ENCODE assay signal across 35 cellular contexts in the genomic region with DNA sequence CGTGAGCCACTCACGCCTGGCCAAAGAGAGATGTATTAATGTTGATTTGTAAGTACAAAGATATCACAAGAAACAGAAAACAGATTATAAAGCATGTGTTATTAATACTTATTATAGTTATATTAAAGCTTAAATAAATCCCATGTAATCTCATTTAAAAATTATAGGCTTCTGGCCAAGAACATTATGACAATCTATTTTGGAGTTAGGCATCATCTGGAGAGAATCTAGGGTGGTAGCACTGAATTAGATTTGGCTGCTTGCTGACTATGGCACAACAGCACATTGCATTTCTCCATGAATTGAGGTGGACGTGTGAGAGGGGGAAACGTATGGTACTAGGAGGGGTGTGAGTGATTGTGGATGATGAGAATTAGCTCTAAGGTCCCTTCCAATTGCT. TPM values are rescaled to one million over a fixed set of nuclear protein-coding genes. Genes with fewer than 3 reads are reported as not detected.
"Had no signal": no experiment of that assay in that cellular context is flagged by ENCODE, and none has a peak within 500 bp of the region (broad histone marks: within the 10 kb centered on the region; RNA-seq: fewer than 3 reads in every experiment).

No MANE protein-coding gene starts in this region.

- H3K27ac ChIP-seq: cardiac muscle cell, KMS-11, VCaP had no signal

- H3K4me3 Mint-ChIP-seq: activated B cell treated with CpG ODN at 0.5 μM for 24 hours; activated CD4-positive, alpha-beta memory T cell treated with anti-CD3 and anti-CD28 coated beads, Interleukin-2, amount 10 ng/mL, durations not matched to agents 7 days and 5 days; activated CD8-positive, alpha-beta memory T cell treated with anti-CD3 and anti-CD28 coated beads, Interleukin-2, amount 10 ng/mL, durations not matched to agents 7 days and 5 days; activated naive CD4-positive, alpha-beta T cell treated with anti-CD3 and anti-CD28 coated beads, Interleukin-2, amount 10 ng/mL, durations not matched to agents 7 days and 5 days; activated naive CD8-positive, alpha-beta T cell; activated naive CD8-positive, alpha-beta T cell treated with anti-CD3 and anti-CD28 coated beads, Interleukin-2, amount 50 U/mL, for 24 hours; brain had no signal

- H3K4me1 Mint-ChIP-seq: activated B cell treated with CpG ODN at 0.5 μM for 24 hours; activated CD4-positive, alpha-beta memory T cell treated with anti-CD3 and anti-CD28 coated beads, Interleukin-2, amount 10 ng/mL, durations not matched to agents 7 days and 5 days; activated CD8-positive, alpha-beta memory T cell treated with anti-CD3 and anti-CD28 coated beads, Interleukin-2, amount 10 ng/mL, durations not matched to agents 7 days and 5 days; activated naive CD4-positive, alpha-beta T cell treated with anti-CD3 and anti-CD28 coated beads, Interleukin-2, amount 10 ng/mL, durations not matched to agents 7 days and 5 days; activated naive CD8-positive, alpha-beta T cell treated with anti-CD3 and anti-CD28 coated beads, Interleukin-2, amount 50 U/mL, for 24 hours; brain had no signal

- ATAC-seq: activated CD8-positive, alpha-beta memory T cell treated with anti-CD3 and anti-CD28 coated beads, Interleukin-2, amount 10 ng/mL, durations not matched to agents 7 days and 5 days; activated naive CD8-positive, alpha-beta T cell treated with anti-CD3 and anti-CD28 coated beads, Interleukin-2, amount 50 U/mL, for 24 hours; Panc1 had no signal

- H3K4me2 ChIP-seq: KMS-11 had no signal

- H3K4me3 ChIP-seq: cardiac muscle cell, SJSA1 had no signal

- DNase-seq: activated B cell treated with CpG ODN at 0.5 μM for 24 hours; activated CD4-positive, alpha-beta memory T cell treated with anti-CD3 and anti-CD28 coated beads, Interleukin-2, amount 10 ng/mL, durations not matched to agents 7 days and 5 days; activated CD4-positive, alpha-beta T cell treated with anti-CD3 and anti-CD28 coated beads for 4 hours; activated CD4-positive, alpha-beta T cell treated with anti-CD3 and anti-CD28 coated beads, Interleukin-2, amount 50 U/mL, for 1 hour; activated CD4-positive, CD25-positive, alpha-beta regulatory T cell treated with anti-CD3 and anti-CD28 coated beads, Interleukin-2, amount 50 U/mL, for 72 hours; activated CD8-positive, alpha-beta memory T cell treated with anti-CD3 and anti-CD28 coated beads for 24 hours; activated CD8-positive, alpha-beta memory T cell treated with anti-CD3 and anti-CD28 coated beads, Interleukin-2, amount 10 ng/mL, durations not matched to agents 7 days and 5 days; activated CD8-positive, alpha-beta memory T cell treated with anti-CD3 and anti-CD28 coated beads, Interleukin-2, amount 50 U/mL, for 48 hours; activated effector memory CD4-positive, alpha-beta T cell treated with Interleukin-2 at 50 U/mL for 16 hours; activated naive CD4-positive, alpha-beta T cell treated with anti-CD3 and anti-CD28 coated beads, Interleukin-2, amount 10 ng/mL, durations not matched to agents 7 days and 5 days; activated naive CD8-positive, alpha-beta T cell treated with anti-CD3 and anti-CD28 coated beads, Interleukin-2, amount 50 U/mL, for 24 hours; activated T-cell treated with anti-CD3 and anti-CD28 coated beads, Interleukin-2, amount 50 U/mL, for 48 hours; anterior cingulate cortex; MM.1S; MV-4-11; NCI-H1092; NCI-H1436 treated with DMSO at 0.1 percent for 48 hours; NCI-H1694 treated with DMSO at 0.1 percent for 48 hours; NCI-H2029; NCI-H2107; NCI-H2171; NCI-H446 treated with DMSO at 0.1 percent for 48 hours; NCI-H524 treated with DMSO at 0.1 percent for 48 hours; SHP77 treated with DMSO at 0.1 percent for 48 hours; SW 1271; T-helper 1 cell; T-helper 2 cell; T-helper 9 cell had no signal

- H3K36me3 Mint-ChIP-seq: activated CD8-positive, alpha-beta memory T cell treated with anti-CD3 and anti-CD28 coated beads, Interleukin-2, amount 10 ng/mL, durations not matched to agents 7 days and 5 days; activated naive CD4-positive, alpha-beta T cell treated with anti-CD3 and anti-CD28 coated beads, Interleukin-2, amount 10 ng/mL, durations not matched to agents 7 days and 5 days; activated naive CD8-positive, alpha-beta T cell; brain had no signal

- H3K9me3 ChIP-seq: SJSA1 had no signal

- H3K9me3 Mint-ChIP-seq: activated B cell treated with CpG ODN at 0.5 μM for 24 hours; activated CD4-positive, alpha-beta memory T cell treated with anti-CD3 and anti-CD28 coated beads, Interleukin-2, amount 10 ng/mL, durations not matched to agents 7 days and 5 days; activated naive CD4-positive, alpha-beta T cell treated with anti-CD3 and anti-CD28 coated beads, Interleukin-2, amount 10 ng/mL, durations not matched to agents 7 days and 5 days; activated naive CD8-positive, alpha-beta T cell treated with anti-CD3 and anti-CD28 coated beads, Interleukin-2, amount 50 U/mL, for 24 hours; brain had no signal

- H3K27ac Mint-ChIP-seq: activated B cell treated with CpG ODN at 0.5 μM for 24 hours; activated CD4-positive, alpha-beta memory T cell treated with anti-CD3 and anti-CD28 coated beads, Interleukin-2, amount 10 ng/mL, durations not matched to agents 7 days and 5 days; activated CD8-positive, alpha-beta memory T cell treated with anti-CD3 and anti-CD28 coated beads, Interleukin-2, amount 10 ng/mL, durations not matched to agents 7 days and 5 days; activated naive CD4-positive, alpha-beta T cell treated with anti-CD3 and anti-CD28 coated beads, Interleukin-2, amount 10 ng/mL, durations not matched to agents 7 days and 5 days; activated naive CD8-positive, alpha-beta T cell; activated naive CD8-positive, alpha-beta T cell treated with anti-CD3 and anti-CD28 coated beads, Interleukin-2, amount 50 U/mL, for 24 hours; brain had no signal

RNA-seq across cellular contexts. Expression of gene SLC16A12, which starts 16.8 kb away (rescaled TPM):
- total RNA-seq: activated B cell treated with CpG ODN at 0.5 μM for 24 hours; activated CD4-positive, alpha-beta memory T cell treated with anti-CD3 and anti-CD28 coated beads, Interleukin-2, amount 10 ng/mL, durations not matched to agents 7 days and 5 days; activated CD8-positive, alpha-beta memory T cell treated with anti-CD3 and anti-CD28 coated beads, Interleukin-2, amount 10 ng/mL, durations not matched to agents 7 days and 5 days had no signal
